In genomic region chr6:167091149-167092107, GRCh38 we compare ENCODE assay signal across 12 cellular contexts. TPM values are rescaled to one million over a fixed set of nuclear protein-coding genes. Genes with fewer than 3 reads are reported as not detected.
DNase-seq lines count a peak whose midpoint lies in the region; ATAC-seq lines count a peak whose summit lies in the region.
"Had no signal": no experiment of that assay in that cellular context is flagged by ENCODE, and none has a peak within 500 bp of the region (broad histone marks: within the 10 kb centered on the region; RNA-seq: fewer than 3 reads in every experiment).

No MANE protein-coding gene starts in this region.

- no peaks in the 10 kb centered on the region for H3K9me3 ChIP-seq in CD4-positive, alpha-beta memory T cell (ENCODE audit: control insufficient read depth in 1 of 2, low read length in 2 of 2)

- POLR2A ChIA-PET in CD4-positive, alpha-beta memory T cell (lab: Charles Lee; ENCODE audit: partially characterized antibody): interaction anchor here (0.9 to 6.6 kb wide), 10 partner anchors 20 to 132 kb away, joined by 3 to 68 read pairs (median 6); partner anchors contain the start of genes CCR6 and CEP43

- intact Hi-C loops in CD4-positive, alpha-beta memory T cell (cut with micrococcal nuclease): loop anchor here (2.0 to 5.0 kb wide), 2 partner anchors 15 to 51 kb away; no protein-coding TSS in a partner anchor

- peaks cover 64% of the 10 kb centered on the region for H3K4me1 ChIP-seq in CD4-positive, alpha-beta memory T cell (ENCODE audit: insufficient read depth, low read length)

- peaks cover 0 to 4% of the 10 kb centered on the region in 2 donors for H3K36me3 Mint-ChIP-seq in CD4-positive, alpha-beta memory T cell
- no peaks in the 10 kb centered on the region for H3K36me3 Mint-ChIP-seq in T-helper 2 cell treated with Interferon-gamma antibody and Interleukin-4, amounts not matched to agents 5 μg/mL and 100 μg/mL, for 36 hours (ENCODE audit: low read depth)
- peaks cover 4% of the 10 kb centered on the region for H3K36me3 Mint-ChIP-seq in memory B cell

- peak overlapping the region; percentile 38 to 86 (median 78) for H3K4me3 Mint-ChIP-seq in CD4-positive, alpha-beta memory T cell
- H3K4me3 Mint-ChIP-seq in T-helper 2 cell treated with Interferon-gamma antibody and Interleukin-4, amounts not matched to agents 5 μg/mL and 100 μg/mL, for 36 hours: peak overlapping the region; percentile 27
- H3K4me3 Mint-ChIP-seq in memory B cell: peak overlapping the region; percentile 95
- H3K4me3 Mint-ChIP-seq: neural progenitor cell had no signal

- H3K27me3 ChIP-seq in CD4-positive, alpha-beta memory T cell (ENCODE audit: insufficient read depth, low read length): no peaks in the 10 kb centered on the region
- H3K27me3 ChIP-seq in H7 (ENCODE audit: control insufficient read depth, insufficient read depth, low read length): no peaks in the 10 kb centered on the region
- H3K27me3 ChIP-seq: neural progenitor cell had no signal

- H3K27ac Mint-ChIP-seq in CD4-positive, alpha-beta memory T cell: peak overlapping the region; percentile 91 to 99 (median 96)
- H3K27ac Mint-ChIP-seq in T-helper 2 cell treated with Interferon-gamma antibody and Interleukin-4, amounts not matched to agents 5 μg/mL and 100 μg/mL, for 36 hours: peak overlapping the region; percentile 5
- peak overlapping the region; percentile 98 for H3K27ac Mint-ChIP-seq in memory B cell
- H3K27ac Mint-ChIP-seq: neural progenitor cell had no signal

- peaks cover 46 to 71% (median 61%) of the 10 kb centered on the region in 4 donors for H3K4me1 Mint-ChIP-seq in CD4-positive, alpha-beta memory T cell
- peaks cover 36% of the 10 kb centered on the region for H3K4me1 Mint-ChIP-seq in T-helper 2 cell treated with Interferon-gamma antibody and Interleukin-4, amounts not matched to agents 5 μg/mL and 100 μg/mL, for 36 hours (ENCODE audit: low read depth)
- peaks cover 53% of the 10 kb centered on the region for H3K4me1 Mint-ChIP-seq in memory B cell

- H3K27ac ChIP-seq in CD4-positive, alpha-beta memory T cell (ENCODE audit: low read depth, low read length): peak overlapping the region; percentile 65
- H3K27ac ChIP-seq: neural progenitor cell had no signal

- CTCF ChIA-PET in CD4-positive, alpha-beta memory T cell (lab: Charles Lee; ENCODE audit: partially characterized antibody): interaction anchor here (1.0 to 1.8 kb wide), 4 partner anchors 15 to 101 kb away, joined by 3 to 8 read pairs (median 3); no protein-coding TSS in a partner anchor

- peaks cover 0 to 19% (median 13%) of the 10 kb centered on the region in 8 donors for H3K9me3 Mint-ChIP-seq in CD4-positive, alpha-beta memory T cell
- H3K9me3 Mint-ChIP-seq in T-helper 2 cell treated with Interferon-gamma antibody and Interleukin-4, amounts not matched to agents 5 μg/mL and 100 μg/mL, for 36 hours: peaks cover 11% of the 10 kb centered on the region
- no peaks in the 10 kb centered on the region for H3K9me3 Mint-ChIP-seq in memory B cell

- no peaks in the 10 kb centered on the region for H3K36me3 ChIP-seq in CD4-positive, alpha-beta memory T cell (ENCODE audit: insufficient read depth, low read length)
- no peaks in the 10 kb centered on the region for H3K36me3 ChIP-seq in H7 (replicated peaks; ENCODE audit: control insufficient read depth, insufficient read depth, low read length)
- H3K36me3 ChIP-seq: neural progenitor cell had no signal

- H3K4me3 ChIP-seq in CD4-positive, alpha-beta memory T cell (ENCODE audit: low read length in 2 of 2): no peak overlapping the region
- no peak overlapping the region for H3K4me3 ChIP-seq in H7 (ENCODE audit: insufficient read depth, low read depth, low read length)
- H3K4me3 ChIP-seq: neural progenitor cell had no signal

- peak; percentile 67 to 78 (median 73) for DNase-seq in CD4-positive, alpha-beta memory T cell
- DNase-seq in H7 (peak; percentile 27), memory B cell (ENCODE audit: low spot score in 2 of 2) (peak; percentile 35 to 53), RKO (ENCODE audit: low spot score) (no peak), T1000 (lab: John Stamatoyannopoulos, UW) (no peak)
- DNase-seq in T-helper 2 cell treated with Interferon-gamma antibody and Interleukin-4, amounts not matched to agents 5 μg/mL and 100 μg/mL, for 36 hours (ENCODE audit: low spot score): no peak
- no peak for DNase-seq in activated CD4-positive, CD25-positive, alpha-beta regulatory T cell (lab: John Stamatoyannopoulos, UW)
- DNase-seq: activated CD4-positive, alpha-beta T cell treated with anti-CD3 and anti-CD28 coated beads for 48 hours; NCI-H187; stimulated activated naive CD8-positive, alpha-beta T cell treated with anti-CD3 and anti-CD28 coated beads, Interleukin-15, Interleukin-2, amounts not matched to agents 100 U/mL and 50 U/mL, for 24 hours had no signal

- no peaks in the 10 kb centered on the region for H3K27me3 Mint-ChIP-seq in CD4-positive, alpha-beta memory T cell
- peaks cover 44% of the 10 kb centered on the region for H3K27me3 Mint-ChIP-seq in T-helper 2 cell treated with Interferon-gamma antibody and Interleukin-4, amounts not matched to agents 5 μg/mL and 100 μg/mL, for 36 hours (ENCODE audit: low read depth)
- no peaks in the 10 kb centered on the region for H3K27me3 Mint-ChIP-seq in memory B cell

- peak; percentile 28 for ATAC-seq in memory B cell (ENCODE audit: low read depth)
- no peak for ATAC-seq in GM21825 (IDR thresholded peaks at IDR 0.05; ENCODE audit: unreplicated experiment)
- ATAC-seq: stimulated activated naive CD8-positive, alpha-beta T cell treated with anti-CD3 and anti-CD28 coated beads, Interleukin-15, Interleukin-2, amounts not matched to agents 100 U/mL and 50 U/mL, for 24 hours had no signal

RNA-seq across cellular contexts. Expression of gene CCR6, which starts 31.5 kb away (rescaled TPM):
- 10 to 100 TPM; 21.7 to 23.7 TPM for total RNA-seq in CD4-positive, alpha-beta memory T cell
- 100 to 1,000 TPM in 1 of 2 donors, 10 to 100 TPM in 1; 98.7 to 124 TPM for polyA plus RNA-seq in CD4-positive, alpha-beta memory T cell
- total RNA-seq in H7 (2014; rRNA removed; shearing (Covaris generic)): not detected in 2 replicates

Comparison
In these comparisons a context has a peak if more than half of its experiments do, and no peak if none do; other contexts are left out.
1. DNase-seq: peak in CD4-positive, alpha-beta memory T cell (5 of 5), H7 (single experiment) and memory B cell (2 of 2); none in T-helper 2 cell treated with Interferon-gamma antibody and Interleukin-4, amounts not matched to agents 5 μg/mL and 100 μg/mL, for 36 hours (single experiment), activated CD4-positive, CD25-positive, alpha-beta regulatory T cell (0 of 4), RKO (single experiment) and T1000 (single experiment).
2. H3K27ac Mint-ChIP-seq: peak in every context shown above with its lines; median percentile 98 in memory B cell; 96 in CD4-positive, alpha-beta memory T cell; 5 in T-helper 2 cell treated with Interferon-gamma antibody and Interleukin-4, amounts not matched to agents 5 μg/mL and 100 μg/mL, for 36 hours.
3. H3K4me3 Mint-ChIP-seq: peak in every context shown above with its lines; median percentile 95 in memory B cell; 78 in CD4-positive, alpha-beta memory T cell; 27 in T-helper 2 cell treated with Interferon-gamma antibody and Interleukin-4, amounts not matched to agents 5 μg/mL and 100 μg/mL, for 36 hours.
4. RNA of gene CCR6, which starts 31.5 kb away (total RNA-seq): 21.7 to 23.7 TPM in CD4-positive, alpha-beta memory T cell; not detected in H7; every median in the first group is over 10 times any median in the second.